ENCODE assay signal across 10 cellular contexts in genomic region chr22:47452184-47452583, GRCh38.
DNase-seq lines count a peak whose midpoint lies in the region; ATAC-seq and TF ChIP-seq lines count a peak whose summit lies in the region.
"Had no signal": no experiment of that assay in that cellular context is flagged by ENCODE, and none has a peak within 500 bp of the region (broad histone marks: within the 10 kb centered on the region; RNA-seq: fewer than 3 reads in every experiment).

No MANE protein-coding gene starts in this region.

- no TSS peak for BruUV-seq in OCI-LY7 (replicated peaks; lab: Mats Ljungman, UMichigan)

- intact Hi-C loops in OCI-LY7 (cut with micrococcal nuclease; ENCODE audit: unreplicated experiment) = no loop called here

- H3K4me3 ChIP-seq in OCI-LY7 (ENCODE audit: low read depth, low read length, poor library complexity, severe bottlenecking) = no peak overlapping the region

- H4K20me1 ChIP-seq in OCI-LY7 (ENCODE audit: insufficient read depth, low read length) = no peaks in the 10 kb centered on the region

- H3K27ac ChIP-seq in OCI-LY7 (ENCODE audit: low read depth, low read length, poor library complexity, severe bottlenecking) = no peak overlapping the region

- no peaks in the 10 kb centered on the region for H3K4me1 ChIP-seq in OCI-LY7 (ENCODE audit: insufficient read depth, low read length, poor library complexity, severe bottlenecking)

- no peaks in the 10 kb centered on the region for H3K9me2 ChIP-seq in OCI-LY7 (ENCODE audit: insufficient read depth, low read length)

- ATAC-seq in GM18907 (IDR thresholded peaks at IDR 0.05; ENCODE audit: unreplicated experiment) (no peak), HG03571 (IDR thresholded peaks at IDR 0.05; ENCODE audit: unreplicated experiment) (no peak)
- ATAC-seq: activated T-cell treated with anti-CD3 and anti-CD28 coated beads, Interleukin-2, amount 50 U/mL, for 4 hours had no signal

- no peaks in the 10 kb centered on the region for H3K36me3 ChIP-seq in OCI-LY7 (ENCODE audit: insufficient read depth, low read length)

- CTCF ChIA-PET in OCI-LY7 (lab: Charles Lee; ENCODE audit: unreplicated experiment) = no interaction called here

- 0 out of 2 replicates have a peak, but pooled peaks cover 8% of the 10 kb centered on the region for H3K9me3 ChIP-seq in OCI-LY7 (ENCODE audit: low read length)

- TF ChIP-seq CTCF in OCI-LY7 (conservative IDR thresholded peaks at IDR 0.05; ENCODE audit: low read length) = peak; percentile 83

- DNase-seq in CMK (ENCODE audit: low read depth) = peak; percentile 3
- DNase-seq in H4 (ENCODE audit: low spot score) = peak; percentile 17
- peak; percentile 49 for DNase-seq in OCI-LY7 (ENCODE audit: low spot score)
- peak; percentile 44 for DNase-seq in iPS-NIHi7 (ENCODE audit: extremely low spot score)
- DNase-seq in NCI-H128 (lab: John Stamatoyannopoulos, UW; ENCODE audit: unreplicated experiment) = no peak
- no peak for DNase-seq in DMS114 treated with DMSO at 0.1 percent for 48 hours (lab: John Stamatoyannopoulos, UW; ENCODE audit: unreplicated experiment)
- DNase-seq: activated T-cell treated with anti-CD3 and anti-CD28 coated beads, Interleukin-2, amount 50 U/mL, for 4 hours; HCEC 1CT had no signal

- no peak overlapping the region for H3K4me2 ChIP-seq in OCI-LY7 (ENCODE audit: low read length)

- no peaks in the 10 kb centered on the region for H3K79me2 ChIP-seq in OCI-LY7 (ENCODE audit: insufficient read depth, low read depth, low read length)

- POLR2A ChIA-PET in OCI-LY7 (lab: Charles Lee) = no interaction called here

- no peak overlapping the region for H2AFZ ChIP-seq in OCI-LY7 (ENCODE audit: low read length)

Comparison
In these comparisons a context has a peak if more than half of its experiments do, and no peak if none do; other contexts are left out.
1. DNase-seq: peak in CMK (single experiment), H4 (single experiment), OCI-LY7 (single experiment) and iPS-NIHi7 (single experiment); none in NCI-H128 (single experiment) and DMS114 treated with DMSO at 0.1 percent for 48 hours (single experiment).